1 cellular context compared by ENCODE assay signal in the genomic region with DNA sequence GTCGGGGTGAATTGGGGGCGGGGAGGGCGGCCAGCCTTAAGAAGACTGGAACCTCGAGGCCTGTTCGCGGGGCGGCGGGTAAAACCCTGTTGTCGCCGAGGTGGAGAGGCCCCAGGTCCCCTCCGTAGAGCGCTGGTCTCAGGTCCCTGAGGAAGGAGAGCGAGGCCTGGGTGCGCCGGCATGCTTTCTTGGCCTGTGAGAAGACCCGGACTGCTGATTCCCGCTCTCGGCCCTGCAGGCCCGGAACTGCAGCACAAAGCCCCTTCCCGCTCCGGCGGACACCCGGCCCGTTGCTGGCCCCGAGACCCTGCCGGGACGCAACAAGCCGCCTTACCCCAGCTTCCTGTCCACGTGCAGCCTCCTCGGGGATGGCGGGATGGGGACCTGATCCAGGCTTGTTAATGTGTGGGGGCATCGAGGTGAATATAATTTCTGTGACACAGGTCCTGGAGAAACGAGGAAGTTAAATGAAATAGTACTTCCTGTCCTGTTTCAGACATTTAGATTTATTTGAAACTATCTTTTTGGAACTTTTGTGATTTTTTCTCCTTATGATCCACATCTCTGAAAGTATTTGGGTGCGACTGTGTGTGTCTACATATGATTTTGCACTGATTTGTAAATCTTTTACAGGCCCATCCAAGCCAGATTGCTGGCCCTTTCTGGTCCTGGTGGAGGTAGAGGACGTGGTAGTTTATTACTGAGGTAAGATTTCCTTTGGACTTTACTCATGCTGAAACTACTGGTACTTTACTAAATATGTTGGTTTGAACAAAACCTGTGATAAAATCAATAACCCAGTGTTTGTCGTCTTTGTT.
TF ChIP-seq lines count a peak whose summit lies in the region.

No MANE protein-coding gene starts in this region.

TF ChIP-seq in HepG2, 621 proteins besides CTCF, POLR2A, EP300 and RAD21 (continued from another document and continues in another):
- TF ChIP-seq, protein P1, sequence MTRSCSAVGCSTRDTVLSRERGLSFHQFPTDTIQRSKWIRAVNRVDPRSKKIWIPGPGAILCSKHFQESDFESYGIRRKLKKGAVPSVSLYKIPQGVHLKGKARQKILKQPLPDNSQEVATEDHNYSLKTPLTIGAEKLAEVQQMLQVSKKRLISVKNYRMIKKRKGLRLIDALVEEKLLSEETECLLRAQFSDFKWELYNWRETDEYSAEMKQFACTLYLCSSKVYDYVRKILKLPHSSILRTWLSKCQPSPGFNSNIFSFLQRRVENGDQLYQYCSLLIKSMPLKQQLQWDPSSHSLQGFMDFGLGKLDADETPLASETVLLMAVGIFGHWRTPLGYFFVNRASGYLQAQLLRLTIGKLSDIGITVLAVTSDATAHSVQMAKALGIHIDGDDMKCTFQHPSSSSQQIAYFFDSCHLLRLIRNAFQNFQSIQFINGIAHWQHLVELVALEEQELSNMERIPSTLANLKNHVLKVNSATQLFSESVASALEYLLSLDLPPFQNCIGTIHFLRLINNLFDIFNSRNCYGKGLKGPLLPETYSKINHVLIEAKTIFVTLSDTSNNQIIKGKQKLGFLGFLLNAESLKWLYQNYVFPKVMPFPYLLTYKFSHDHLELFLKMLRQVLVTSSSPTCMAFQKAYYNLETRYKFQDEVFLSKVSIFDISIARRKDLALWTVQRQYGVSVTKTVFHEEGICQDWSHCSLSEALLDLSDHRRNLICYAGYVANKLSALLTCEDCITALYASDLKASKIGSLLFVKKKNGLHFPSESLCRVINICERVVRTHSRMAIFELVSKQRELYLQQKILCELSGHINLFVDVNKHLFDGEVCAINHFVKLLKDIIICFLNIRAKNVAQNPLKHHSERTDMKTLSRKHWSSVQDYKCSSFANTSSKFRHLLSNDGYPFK (CRISPR knock-in tag; IDR thresholded peaks at IDR 0.05; ENCODE audit: borderline replicate concordance), result peak; percentile 90
- TF ChIP-seq RBAK (CRISPR knock-in tag; IDR thresholded peaks at IDR 0.05), result peak; percentile 80; the same call in 1 of the 2 replicates
- TF ChIP-seq, protein P2, sequence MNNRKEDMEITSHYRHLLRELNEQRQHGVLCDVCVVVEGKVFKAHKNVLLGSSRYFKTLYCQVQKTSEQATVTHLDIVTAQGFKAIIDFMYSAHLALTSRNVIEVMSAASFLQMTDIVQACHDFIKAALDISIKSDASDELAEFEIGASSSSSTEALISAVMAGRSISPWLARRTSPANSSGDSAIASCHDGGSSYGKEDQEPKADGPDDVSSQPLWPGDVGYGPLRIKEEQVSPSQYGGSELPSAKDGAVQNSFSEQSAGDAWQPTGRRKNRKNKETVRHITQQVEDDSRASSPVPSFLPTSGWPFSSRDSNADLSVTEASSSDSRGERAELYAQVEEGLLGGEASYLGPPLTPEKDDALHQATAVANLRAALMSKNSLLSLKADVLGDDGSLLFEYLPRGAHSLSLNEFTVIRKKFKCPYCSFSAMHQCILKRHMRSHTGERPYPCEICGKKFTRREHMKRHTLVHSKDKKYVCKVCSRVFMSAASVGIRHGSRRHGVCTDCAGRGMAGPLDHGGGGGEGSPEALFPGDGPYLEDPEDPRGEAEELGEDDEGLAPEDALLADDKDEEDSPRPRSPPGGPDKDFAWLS (CRISPR knock-in tag; IDR thresholded peaks at IDR 0.05; ENCODE audit: borderline replicate concordance), result peak; percentile 95
- peak; percentile 96 for TF ChIP-seq AGO1 (IDR thresholded peaks at IDR 0.05; ENCODE audit: low read depth, low read length, poor library complexity, severe bottlenecking)
- TF ChIP-seq, protein P3, sequence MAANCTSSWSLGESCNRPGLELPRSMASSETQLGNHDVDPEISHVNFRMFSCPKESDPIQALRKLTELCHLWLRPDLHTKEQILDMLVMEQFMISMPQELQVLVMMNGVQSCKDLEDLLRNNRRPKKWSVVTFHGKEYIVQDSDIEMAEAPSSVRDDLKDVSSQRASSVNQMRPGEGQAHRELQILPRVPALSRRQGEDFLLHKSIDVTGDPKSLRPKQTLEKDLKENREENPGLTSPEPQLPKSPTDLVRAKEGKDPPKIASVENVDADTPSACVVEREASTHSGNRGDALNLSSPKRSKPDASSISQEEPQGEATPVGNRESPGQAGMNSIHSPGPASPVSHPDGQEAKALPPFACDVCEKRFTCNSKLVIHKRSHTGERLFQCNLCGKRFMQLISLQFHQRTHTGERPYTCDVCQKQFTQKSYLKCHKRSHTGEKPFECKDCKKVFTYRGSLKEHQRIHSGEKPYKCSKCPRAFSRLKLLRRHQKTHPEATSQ (CRISPR knock-in tag; IDR thresholded peaks at IDR 0.05; ENCODE audit: borderline replicate concordance), result peak; percentile 19; the same call in 1 of the 2 replicates
- TF ChIP-seq KLF16 (CRISPR knock-in tag; IDR thresholded peaks at IDR 0.05), result peak in 1 of 2 experiments; percentile 65; a peak in 1 of 4 replicates
- peak; percentile 92 for TF ChIP-seq HDAC1 (CRISPR knock-in tag; IDR thresholded peaks at IDR 0.05)
- TF ChIP-seq KDM2A (CRISPR knock-in tag; IDR thresholded peaks at IDR 0.05; ENCODE audit: borderline replicate concordance, low read depth), result no peak; the same call in 1 of the 2 replicates
- TF ChIP-seq, protein P4, sequence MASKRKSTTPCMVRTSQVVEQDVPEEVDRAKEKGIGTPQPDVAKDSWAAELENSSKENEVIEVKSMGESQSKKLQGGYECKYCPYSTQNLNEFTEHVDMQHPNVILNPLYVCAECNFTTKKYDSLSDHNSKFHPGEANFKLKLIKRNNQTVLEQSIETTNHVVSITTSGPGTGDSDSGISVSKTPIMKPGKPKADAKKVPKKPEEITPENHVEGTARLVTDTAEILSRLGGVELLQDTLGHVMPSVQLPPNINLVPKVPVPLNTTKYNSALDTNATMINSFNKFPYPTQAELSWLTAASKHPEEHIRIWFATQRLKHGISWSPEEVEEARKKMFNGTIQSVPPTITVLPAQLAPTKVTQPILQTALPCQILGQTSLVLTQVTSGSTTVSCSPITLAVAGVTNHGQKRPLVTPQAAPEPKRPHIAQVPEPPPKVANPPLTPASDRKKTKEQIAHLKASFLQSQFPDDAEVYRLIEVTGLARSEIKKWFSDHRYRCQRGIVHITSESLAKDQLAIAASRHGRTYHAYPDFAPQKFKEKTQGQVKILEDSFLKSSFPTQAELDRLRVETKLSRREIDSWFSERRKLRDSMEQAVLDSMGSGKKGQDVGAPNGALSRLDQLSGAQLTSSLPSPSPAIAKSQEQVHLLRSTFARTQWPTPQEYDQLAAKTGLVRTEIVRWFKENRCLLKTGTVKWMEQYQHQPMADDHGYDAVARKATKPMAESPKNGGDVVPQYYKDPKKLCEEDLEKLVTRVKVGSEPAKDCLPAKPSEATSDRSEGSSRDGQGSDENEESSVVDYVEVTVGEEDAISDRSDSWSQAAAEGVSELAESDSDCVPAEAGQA (IDR thresholded peaks at IDR 0.05; ENCODE audit: low read depth), result no peak
- TF ChIP-seq, protein P4 (CRISPR knock-in tag; IDR thresholded peaks at IDR 0.05; ENCODE audit: borderline replicate concordance), result peak; percentile 84; the same call in 1 of the 2 replicates
- no peak for TF ChIP-seq NPAS2 (CRISPR knock-in tag; IDR thresholded peaks at IDR 0.05; ENCODE audit: borderline replicate concordance)
- no peak for TF ChIP-seq ZNF614 (CRISPR knock-in tag; IDR thresholded peaks at IDR 0.05; ENCODE audit: borderline replicate concordance)
- TF ChIP-seq ZNF768 (CRISPR knock-in tag; IDR thresholded peaks at IDR 0.05), result peak; percentile 53; the same call in 1 of the 2 replicates
- TF ChIP-seq, protein P5, sequence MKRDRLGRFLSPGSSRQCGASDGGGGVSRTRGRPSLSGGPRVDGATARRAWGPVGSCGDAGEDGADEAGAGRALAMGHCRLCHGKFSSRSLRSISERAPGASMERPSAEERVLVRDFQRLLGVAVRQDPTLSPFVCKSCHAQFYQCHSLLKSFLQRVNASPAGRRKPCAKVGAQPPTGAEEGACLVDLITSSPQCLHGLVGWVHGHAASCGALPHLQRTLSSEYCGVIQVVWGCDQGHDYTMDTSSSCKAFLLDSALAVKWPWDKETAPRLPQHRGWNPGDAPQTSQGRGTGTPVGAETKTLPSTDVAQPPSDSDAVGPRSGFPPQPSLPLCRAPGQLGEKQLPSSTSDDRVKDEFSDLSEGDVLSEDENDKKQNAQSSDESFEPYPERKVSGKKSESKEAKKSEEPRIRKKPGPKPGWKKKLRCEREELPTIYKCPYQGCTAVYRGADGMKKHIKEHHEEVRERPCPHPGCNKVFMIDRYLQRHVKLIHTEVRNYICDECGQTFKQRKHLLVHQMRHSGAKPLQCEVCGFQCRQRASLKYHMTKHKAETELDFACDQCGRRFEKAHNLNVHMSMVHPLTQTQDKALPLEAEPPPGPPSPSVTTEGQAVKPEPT (CRISPR knock-in tag; IDR thresholded peaks at IDR 0.05; ENCODE audit: low read depth), result peak; percentile 9
- TF ChIP-seq, protein P6, sequence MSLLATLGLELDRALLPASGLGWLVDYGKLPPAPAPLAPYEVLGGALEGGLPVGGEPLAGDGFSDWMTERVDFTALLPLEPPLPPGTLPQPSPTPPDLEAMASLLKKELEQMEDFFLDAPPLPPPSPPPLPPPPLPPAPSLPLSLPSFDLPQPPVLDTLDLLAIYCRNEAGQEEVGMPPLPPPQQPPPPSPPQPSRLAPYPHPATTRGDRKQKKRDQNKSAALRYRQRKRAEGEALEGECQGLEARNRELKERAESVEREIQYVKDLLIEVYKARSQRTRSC (CRISPR knock-in tag; IDR thresholded peaks at IDR 0.05; ENCODE audit: low read depth), result peak; percentile 86; the same call in 1 of the 2 replicates
- TF ChIP-seq, protein P7, sequence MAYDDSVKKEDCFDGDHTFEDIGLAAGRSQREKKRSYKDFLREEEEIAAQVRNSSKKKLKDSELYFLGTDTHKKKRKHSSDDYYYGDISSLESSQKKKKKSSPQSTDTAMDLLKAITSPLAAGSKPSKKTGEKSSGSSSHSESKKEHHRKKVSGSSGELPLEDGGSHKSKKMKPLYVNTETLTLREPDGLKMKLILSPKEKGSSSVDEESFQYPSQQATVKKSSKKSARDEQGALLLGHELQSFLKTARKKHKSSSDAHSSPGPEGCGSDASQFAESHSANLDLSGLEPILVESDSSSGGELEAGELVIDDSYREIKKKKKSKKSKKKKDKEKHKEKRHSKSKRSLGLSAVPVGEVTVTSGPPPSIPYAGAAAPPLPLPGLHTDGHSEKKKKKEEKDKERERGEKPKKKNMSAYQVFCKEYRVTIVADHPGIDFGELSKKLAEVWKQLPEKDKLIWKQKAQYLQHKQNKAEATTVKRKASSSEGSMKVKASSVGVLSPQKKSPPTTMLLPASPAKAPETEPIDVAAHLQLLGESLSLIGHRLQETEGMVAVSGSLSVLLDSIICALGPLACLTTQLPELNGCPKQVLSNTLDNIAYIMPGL (CRISPR knock-in tag; IDR thresholded peaks at IDR 0.05; ENCODE audit: borderline replicate concordance in 1 of 2, low read depth in 1 of 2), result peak in 1 of 2 experiments; percentile 74; a peak in 3 of 4 replicates
- peak; percentile 99 for TF ChIP-seq MZF1 (CRISPR knock-in tag; IDR thresholded peaks at IDR 0.05; ENCODE audit: borderline replicate concordance)
- TF ChIP-seq ZNF354B (CRISPR knock-in tag; IDR thresholded peaks at IDR 0.05), result 0 out of 2 replicates have a peak, but pooled peaks have one; percentile 16
- TF ChIP-seq, protein P8, sequence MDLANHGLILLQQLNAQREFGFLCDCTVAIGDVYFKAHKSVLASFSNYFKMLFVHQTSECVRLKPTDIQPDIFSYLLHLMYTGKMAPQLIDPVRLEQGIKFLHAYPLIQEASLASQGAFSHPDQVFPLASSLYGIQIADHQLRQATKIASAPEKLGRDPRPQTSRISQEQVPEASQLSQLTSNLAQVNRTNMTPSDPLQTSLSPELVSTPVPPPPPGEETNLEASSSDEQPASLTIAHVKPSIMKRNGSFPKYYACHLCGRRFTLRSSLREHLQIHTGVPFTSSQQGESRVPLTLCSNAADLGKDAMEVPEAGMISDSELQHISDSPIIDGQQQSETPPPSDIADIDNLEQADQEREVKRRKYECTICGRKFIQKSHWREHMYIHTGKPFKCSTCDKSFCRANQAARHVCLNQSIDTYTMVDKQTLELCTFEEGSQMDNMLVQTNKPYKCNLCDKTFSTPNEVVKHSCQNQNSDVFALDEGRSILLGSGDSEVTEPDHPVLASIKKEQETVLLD (CRISPR knock-in tag; IDR thresholded peaks at IDR 0.05; ENCODE audit: low read depth), result no peak
- TF ChIP-seq SMAD1 (CRISPR knock-in tag; IDR thresholded peaks at IDR 0.05; ENCODE audit: borderline replicate concordance, low read depth), result peak; percentile 21
- TF ChIP-seq, protein P9, sequence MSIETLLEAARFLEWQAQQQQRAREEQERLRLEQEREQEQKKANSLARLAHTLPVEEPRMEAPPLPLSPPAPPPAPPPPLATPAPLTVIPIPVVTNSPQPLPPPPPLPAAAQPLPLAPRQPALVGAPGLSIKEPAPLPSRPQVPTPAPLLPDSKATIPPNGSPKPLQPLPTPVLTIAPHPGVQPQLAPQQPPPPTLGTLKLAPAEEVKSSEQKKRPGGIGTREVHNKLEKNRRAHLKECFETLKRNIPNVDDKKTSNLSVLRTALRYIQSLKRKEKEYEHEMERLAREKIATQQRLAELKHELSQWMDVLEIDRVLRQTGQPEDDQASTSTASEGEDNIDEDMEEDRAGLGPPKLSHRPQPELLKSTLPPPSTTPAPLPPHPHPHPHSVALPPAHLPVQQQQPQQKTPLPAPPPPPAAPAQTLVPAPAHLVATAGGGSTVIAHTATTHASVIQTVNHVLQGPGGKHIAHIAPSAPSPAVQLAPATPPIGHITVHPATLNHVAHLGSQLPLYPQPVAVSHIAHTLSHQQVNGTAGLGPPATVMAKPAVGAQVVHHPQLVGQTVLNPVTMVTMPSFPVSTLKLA (IDR thresholded peaks at IDR 0.05), result peak; percentile 74
- peak; percentile 72; the same call in 1 of the 2 replicates for TF ChIP-seq ZBTB8A (CRISPR knock-in tag; IDR thresholded peaks at IDR 0.05; ENCODE audit: borderline replicate concordance, low read depth)
- TF ChIP-seq ZSCAN31 (CRISPR knock-in tag; IDR thresholded peaks at IDR 0.05; ENCODE audit: low read depth), result peak; percentile 70; the same call in 1 of the 2 replicates
- TF ChIP-seq ZIK1 (CRISPR knock-in tag; IDR thresholded peaks at IDR 0.05; ENCODE audit: borderline replicate concordance, low read depth), result peak; percentile 42; the same call in 1 of the 2 replicates
- TF ChIP-seq SAFB2 (CRISPR knock-in tag; IDR thresholded peaks at IDR 0.05; ENCODE audit: borderline replicate concordance, low read depth), result peak; percentile 4; the same call in 1 of the 2 replicates
